Comparison of ENCODE assay signal across 33 cellular contexts in the genomic region with DNA sequence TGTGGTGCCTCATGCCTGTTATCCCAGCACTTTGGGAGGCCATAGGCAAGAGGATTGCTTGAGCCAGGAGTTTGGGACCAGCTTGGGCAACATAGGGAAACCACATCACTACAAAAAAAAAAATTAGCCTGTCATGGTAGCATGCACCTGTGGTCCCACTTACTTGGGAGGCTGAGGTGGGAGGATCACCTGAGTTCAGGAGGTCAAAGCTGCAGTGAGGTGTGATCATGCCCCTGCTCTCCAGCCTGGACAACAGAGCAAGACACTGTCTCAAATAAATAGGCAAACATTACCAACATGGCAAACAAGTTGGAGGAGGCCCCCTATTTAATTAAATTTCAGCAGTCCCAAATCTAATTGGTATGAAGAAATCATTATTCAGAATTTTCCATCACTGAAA.
"Had no signal": no experiment of that assay in that cellular context is flagged by ENCODE, and none has a peak within 500 bp of the region (broad histone marks: within the 10 kb centered on the region; RNA-seq: fewer than 3 reads in every experiment).

No MANE protein-coding gene starts in this region.

- H3K27me3 ChIP-seq: adrenal gland, brain microvascular endothelial cell had no signal

- ATAC-seq: activated CD8-positive, alpha-beta T cell treated with anti-CD3 and anti-CD28 coated beads for 36 hours; activated naive CD4-positive, alpha-beta T cell treated with anti-CD3 and anti-CD28 coated beads, Interleukin-2, amount 50 U/mL, for 72 hours; activated T-cell treated with anti-CD3 and anti-CD28 coated beads, Interleukin-2, amount 50 U/mL, for 72 hours; activated T-helper 17 cell treated with anti-CD3 and anti-CD28 coated beads, Interleukin-2, amount 50 U/mL, for 72 hours; PC-3 had no signal

- H3K36me3 ChIP-seq: adrenal gland, brain microvascular endothelial cell, WERI-Rb-1 had no signal

- H3K9me3 ChIP-seq: adrenal gland had no signal

- H3K4me3 ChIP-seq: adrenal gland had no signal

- DNase-seq: activated CD4-positive, alpha-beta T cell treated with anti-CD3 and anti-CD28 coated beads, Interleukin-2, amount 10 ng/mL, durations not matched to agents 24 days and 14 days; activated CD4-positive, alpha-beta T cell treated with anti-CD3 and anti-CD28 coated beads, Interleukin-2, amount 50 U/mL, for 4 hours; activated CD8-positive, alpha-beta T cell treated with anti-CD3 and anti-CD28 coated beads for 36 hours; activated gamma-delta T cell; activated naive CD4-positive, alpha-beta T cell treated with anti-CD3 and anti-CD28 coated beads for 36 hours; activated T-cell treated with anti-CD3 and anti-CD28 coated beads, Interleukin-2, amount 50 U/mL, for 1 hour; activated T-cell treated with anti-CD3 and anti-CD28 coated beads, Interleukin-2, amount 50 U/mL, for 72 hours; adrenal gland; anterior cingulate cortex; brain microvascular endothelial cell; central memory CD4-positive, alpha-beta T cell; MM.1S; MV-4-11; NCI-H1092; NCI-H1436 treated with DMSO at 0.1 percent for 48 hours; NCI-H1694 treated with DMSO at 0.1 percent for 48 hours; NCI-H2029; NCI-H2107; NCI-H2171; NCI-H510A; NCI-H526; NCI-H748 treated with DMSO at 0.1 percent for 48 hours; NK-92 treated with Interleukin-12 subunit alpha and Interleukin-12 subunit beta, amount 100 ng/mL, for 24 hours; PC-3; Right ventricle myocardium superior; SW 1271; T-helper 1 cell; T-helper 2 cell; T-helper 9 cell; WERI-Rb-1 had no signal

- H3K27ac ChIP-seq: adrenal gland, brain microvascular endothelial cell, RWPE1, WERI-Rb-1 had no signal
